Comparison of ENCODE assay signal across 19 cellular contexts in genomic region chr12:21459474-21459873, GRCh38.
"Had no signal": no experiment of that assay in that cellular context is flagged by ENCODE, and none has a peak within 500 bp of the region (broad histone marks: within the 10 kb centered on the region; RNA-seq: fewer than 3 reads in every experiment).

No MANE protein-coding gene starts in this region.

- H3K36me3 ChIP-seq: uterus had no signal

- H3K9me3 Mint-ChIP-seq: effector memory CD8-positive, alpha-beta T cell; stimulated activated effector memory CD8-positive, alpha-beta T cell treated with anti-CD3 and anti-CD28 coated beads, Interleukin-12 subunit alpha, Interleukin-12 subunit beta, amount 100 ng/mL, for 72 hours had no signal

- H3K4me1 ChIP-seq: esophagus muscularis mucosa, gastrocnemius medialis, psoas muscle, right lobe of liver, tibial artery, upper lobe of left lung, uterus had no signal

- DNase-seq: effector memory CD8-positive, alpha-beta T cell; gastrocnemius medialis; islet precursor cell; mucosa of descending colon; naive thymus-derived CD8-positive, alpha-beta T cell; psoas muscle; retina; right lobe of liver; stimulated activated CD4-positive, alpha-beta T cell treated with anti-CD3 and anti-CD28 coated beads, Interleukin-4, amount 100 ng/mL, for 1 hour; stimulated activated CD8-positive, alpha-beta memory T cell treated with anti-CD3 and anti-CD28 coated beads, Interleukin-4, amount 100 ng/mL, for 48 hours; tibial artery; upper lobe of left lung; uterus had no signal

- H3K27me3 Mint-ChIP-seq: effector memory CD8-positive, alpha-beta T cell; naive thymus-derived CD8-positive, alpha-beta T cell; stimulated activated naive CD8-positive, alpha-beta T cell treated with anti-CD3 and anti-CD28 coated beads, Interleukin-15, Interleukin-2, amounts not matched to agents 100 ng/mL and 50 ng/mL, for 24 hours had no signal

- H3K4me3 Mint-ChIP-seq: effector memory CD8-positive, alpha-beta T cell; naive thymus-derived CD8-positive, alpha-beta T cell; stimulated activated effector memory CD8-positive, alpha-beta T cell treated with anti-CD3 and anti-CD28 coated beads, Interleukin-12 subunit alpha, Interleukin-12 subunit beta, amount 100 ng/mL, for 72 hours; stimulated activated naive CD8-positive, alpha-beta T cell treated with anti-CD3 and anti-CD28 coated beads, Interleukin-15, Interleukin-2, amounts not matched to agents 100 ng/mL and 50 ng/mL, for 24 hours had no signal

- H3K4me3 ChIP-seq: esophagus muscularis mucosa, gastrocnemius medialis, mucosa of descending colon, psoas muscle, right lobe of liver, tibial artery, upper lobe of left lung, uterus had no signal

- H3K27me3 ChIP-seq: esophagus muscularis mucosa, gastrocnemius medialis, neutrophil, right lobe of liver, tibial artery, upper lobe of left lung, uterus had no signal

- H3K27ac ChIP-seq: epithelial cell of prostate, esophagus muscularis mucosa, gastrocnemius medialis, neutrophil, psoas muscle, right lobe of liver, tibial artery, upper lobe of left lung, uterus had no signal

- ATAC-seq: effector memory CD8-positive, alpha-beta T cell; gastrocnemius medialis; left lobe of liver; mucosa of descending colon; naive thymus-derived CD8-positive, alpha-beta T cell; psoas muscle; right lobe of liver; stimulated activated effector memory CD8-positive, alpha-beta T cell treated with anti-CD3 and anti-CD28 coated beads, Interleukin-12 subunit alpha, Interleukin-12 subunit beta, amount 100 ng/mL, for 72 hours had no signal

- H3K9me3 ChIP-seq: esophagus muscularis mucosa, gastrocnemius medialis, mucosa of descending colon, neutrophil, psoas muscle, right lobe of liver, tibial artery, upper lobe of left lung, uterus had no signal
